Comparison of ENCODE assay signal across 17 cellular contexts in genomic region chr2:177525351-177525750, GRCh38.
DNase-seq lines count a peak whose midpoint lies in the region; ATAC-seq, FAIRE-seq and TF ChIP-seq lines count a peak whose summit lies in the region.
"Had no signal": no experiment of that assay in that cellular context is flagged by ENCODE, and none has a peak within 500 bp of the region (broad histone marks: within the 10 kb centered on the region; RNA-seq: fewer than 3 reads in every experiment).

No MANE protein-coding gene starts in this region.

- peaks cover 8% of the 10 kb centered on the region for H3K36me3 Mint-ChIP-seq in activated naive CD4-positive, alpha-beta T cell treated with anti-CD3 and anti-CD28 coated beads, Interleukin-2, amount 10 ng/mL, durations not matched to agents 7 days and 5 days
- H3K36me3 Mint-ChIP-seq in activated naive CD4-positive, alpha-beta T cell treated with anti-CD3 and anti-CD28 coated beads for 36 hours (ENCODE audit: low read depth), result peaks cover 12% of the 10 kb centered on the region

- no peaks in the 10 kb centered on the region for H3K4me1 ChIP-seq in pancreas
- H3K4me1 ChIP-seq in mucosa of descending colon (ENCODE audit: low read depth), result no peaks in the 10 kb centered on the region
- H3K4me1 ChIP-seq in Peyer's patch, result no peaks in the 10 kb centered on the region
- H3K4me1 ChIP-seq: BLaER1 treated with 17β-estradiol and CSF1 and Interleukin-3, amounts not matched to agents 10 nM and 100 nM had no signal

- H3K4me3 Mint-ChIP-seq in activated naive CD4-positive, alpha-beta T cell treated with anti-CD3 and anti-CD28 coated beads, Interleukin-2, amount 10 ng/mL, durations not matched to agents 7 days and 5 days, result no peak overlapping the region
- H3K4me3 Mint-ChIP-seq in activated naive CD4-positive, alpha-beta T cell treated with anti-CD3 and anti-CD28 coated beads for 36 hours, result no peak overlapping the region
- H3K4me3 Mint-ChIP-seq: HFFc6 had no signal

- TF ChIP-seq POLR2A in Peyer's patch (IDR thresholded peaks at IDR 0.05), result no peak

- CTCF ChIA-PET in activated naive CD4-positive, alpha-beta T cell treated with anti-CD3 and anti-CD28 coated beads, Interleukin-2, amount 10 ng/mL, durations not matched to agents 7 days and 5 days (lab: Charles Lee), result no interaction called here
- CTCF ChIA-PET in activated naive CD4-positive, alpha-beta T cell treated with anti-CD3 and anti-CD28 coated beads for 36 hours (lab: Charles Lee), result no interaction called here

- H3K9me3 ChIP-seq in pancreas (no peaks in the 10 kb centered on the region), mucosa of descending colon (no peaks in the 10 kb centered on the region), Peyer's patch (no peaks in the 10 kb centered on the region)
- H3K9me3 ChIP-seq: BLaER1 treated with 17β-estradiol and CSF1 and Interleukin-3, amounts not matched to agents 10 nM and 100 nM had no signal

- H3K27ac Mint-ChIP-seq in activated naive CD4-positive, alpha-beta T cell treated with anti-CD3 and anti-CD28 coated beads, Interleukin-2, amount 10 ng/mL, durations not matched to agents 7 days and 5 days, result peak overlapping the region; percentile 45
- H3K27ac Mint-ChIP-seq in activated naive CD4-positive, alpha-beta T cell treated with anti-CD3 and anti-CD28 coated beads for 36 hours, result no peak overlapping the region
- H3K27ac Mint-ChIP-seq: CD4-positive, CD25-positive, alpha-beta regulatory T cell; HFFc6 had no signal

- no peak for DNase-seq in activated naive CD4-positive, alpha-beta T cell treated with anti-CD3 and anti-CD28 coated beads, Interleukin-2, amount 10 ng/mL, durations not matched to agents 7 days and 5 days
- no peak for DNase-seq in activated naive CD4-positive, alpha-beta T cell treated with anti-CD3 and anti-CD28 coated beads for 36 hours
- DNase-seq in GM18507 (ENCODE audit: extremely low spot score, insufficient read length, low read depth) (no peak), fibroblast of villous mesenchyme (ENCODE audit: low read depth) (peak; percentile 34), pancreas (no peak), mucosa of descending colon (no peak), Peyer's patch (no peak)
- DNase-seq: ACHN; Calu3; CD4-positive, CD25-positive, alpha-beta regulatory T cell; DMS79; HCEC 1CT; HFFc6 had no signal

- intact Hi-C loops in activated naive CD4-positive, alpha-beta T cell treated with anti-CD3 and anti-CD28 coated beads for 36 hours (cut with micrococcal nuclease), result no loop called here
- intact Hi-C loops in pancreas (cut with DNase I) (no loop called here), mucosa of descending colon (cut with DNase I, micrococcal nuclease) (no loop called here)

- 79 to 84% methylated on average over 2 of the region's 2 CpGs for WGBS in pancreas, 2 donors

- ATAC-seq in pancreas (no peak), GM21576 (IDR thresholded peaks at IDR 0.05; ENCODE audit: unreplicated experiment) (no peak), mucosa of descending colon (no peak)
- ATAC-seq: GM12878 had no signal

- H3K27ac ChIP-seq in pancreas, result no peak overlapping the region
- H3K27ac ChIP-seq in Peyer's patch, result no peak overlapping the region
- H3K27ac ChIP-seq: BLaER1 treated with 17β-estradiol and CSF1 and Interleukin-3, amounts not matched to agents 10 nM and 100 nM had no signal

- FAIRE-seq in GM18507 (lab: Jason Lieb, UNC) (peak; percentile 29), pancreas (lab: Jason Lieb, UNC) (peak; percentile 45)
- FAIRE-seq: GM12878, HTR-8/SVneo had no signal

- H3K27me3 Mint-ChIP-seq in activated naive CD4-positive, alpha-beta T cell treated with anti-CD3 and anti-CD28 coated beads, Interleukin-2, amount 10 ng/mL, durations not matched to agents 7 days and 5 days, result no peaks in the 10 kb centered on the region
- H3K27me3 Mint-ChIP-seq in activated naive CD4-positive, alpha-beta T cell treated with anti-CD3 and anti-CD28 coated beads for 36 hours (ENCODE audit: low read depth), result no peaks in the 10 kb centered on the region
- H3K27me3 Mint-ChIP-seq: CD4-positive, CD25-positive, alpha-beta regulatory T cell had no signal

- no peaks in the 10 kb centered on the region for H3K27me3 ChIP-seq in pancreas
- no peaks in the 10 kb centered on the region for H3K27me3 ChIP-seq in Peyer's patch
- H3K27me3 ChIP-seq: BLaER1 treated with 17β-estradiol and CSF1 and Interleukin-3, amounts not matched to agents 10 nM and 100 nM had no signal

- peaks cover 0 to 13% (median 0%) of the 10 kb centered on the region in 3 donors for H3K36me3 ChIP-seq in pancreas
- peaks cover 4% of the 10 kb centered on the region for H3K36me3 ChIP-seq in mucosa of descending colon (ENCODE audit: low read depth)
- peaks cover 0 to 7% (median 0%) of the 10 kb centered on the region in 3 donors for H3K36me3 ChIP-seq in Peyer's patch

- H3K4me3 ChIP-seq in fibroblast of villous mesenchyme (ENCODE audit: low read depth, low read length) (no peak overlapping the region), pancreas (no peak overlapping the region), mucosa of descending colon (no peak overlapping the region), Peyer's patch (no peak overlapping the region)
- H3K4me3 ChIP-seq: BLaER1 treated with 17β-estradiol and CSF1 and Interleukin-3, amounts not matched to agents 10 nM and 100 nM; GM12878 had no signal

- H3K4me1 Mint-ChIP-seq in activated naive CD4-positive, alpha-beta T cell treated with anti-CD3 and anti-CD28 coated beads, Interleukin-2, amount 10 ng/mL, durations not matched to agents 7 days and 5 days, result peaks cover 5% of the 10 kb centered on the region
- no peaks in the 10 kb centered on the region for H3K4me1 Mint-ChIP-seq in activated naive CD4-positive, alpha-beta T cell treated with anti-CD3 and anti-CD28 coated beads for 36 hours (ENCODE audit: low read depth)

- no peaks in the 10 kb centered on the region for H3K9me3 Mint-ChIP-seq in activated naive CD4-positive, alpha-beta T cell treated with anti-CD3 and anti-CD28 coated beads, Interleukin-2, amount 10 ng/mL, durations not matched to agents 7 days and 5 days
- H3K9me3 Mint-ChIP-seq in activated naive CD4-positive, alpha-beta T cell treated with anti-CD3 and anti-CD28 coated beads for 36 hours, result no peaks in the 10 kb centered on the region
- H3K9me3 Mint-ChIP-seq: CD4-positive, CD25-positive, alpha-beta regulatory T cell; HFFc6 had no signal

- TF ChIP-seq CTCF in fibroblast of villous mesenchyme (IDR thresholded peaks at IDR 0.05; ENCODE audit: insufficient read depth, low read depth, low read length), result no peak
- TF ChIP-seq CTCF in pancreas (IDR thresholded peaks at IDR 0.05), result no peak
- TF ChIP-seq CTCF in mucosa of descending colon (IDR thresholded peaks at IDR 0.05), result no peak
- no peak for TF ChIP-seq CTCF in Peyer's patch (IDR thresholded peaks at IDR 0.05)
